Comparison of ENCODE assay signal across 20 cellular contexts in the genomic region with DNA sequence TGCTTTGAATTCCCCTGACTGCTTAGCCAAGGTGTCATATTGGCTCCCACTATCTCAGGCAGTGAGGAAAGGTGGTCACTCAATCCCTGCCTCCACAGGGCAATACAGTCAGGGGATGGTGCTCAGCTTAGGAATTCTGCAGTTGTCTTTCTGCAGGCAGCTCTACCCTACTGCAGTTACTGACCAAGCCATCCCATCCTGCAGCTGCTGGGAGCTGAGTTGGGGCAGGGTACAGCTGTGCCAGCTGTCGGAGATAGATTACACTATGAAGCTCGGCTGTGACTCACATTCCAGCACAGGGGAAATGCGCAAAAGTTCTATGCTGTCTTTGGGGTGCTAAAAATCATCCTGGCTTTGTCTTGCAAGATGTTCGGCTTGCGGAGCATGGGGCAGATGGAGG.
"Had no signal": no experiment of that assay in that cellular context is flagged by ENCODE, and none has a peak within 500 bp of the region (broad histone marks: within the 10 kb centered on the region; RNA-seq: fewer than 3 reads in every experiment).

No MANE protein-coding gene starts in this region.

- H3K4me3 Mint-ChIP-seq: activated T-helper 1 cell treated with anti-CD3 and anti-CD28 coated beads, Interleukin-12 subunit alpha, Interleukin-12 subunit beta, Interleukin-2, Interleukin-4 antibody, amounts not matched to agents 30 ng/mL and 10 ng/mL and 1 ng/mL, durations not matched to agents 14 hours and 24 hours and 36 hours; effector memory CD8-positive, alpha-beta T cell; mesothelial cell of epicardium; stimulated activated effector memory CD8-positive, alpha-beta T cell treated with anti-CD3 and anti-CD28 coated beads, Interleukin-12 subunit alpha, Interleukin-12 subunit beta, amount 100 ng/mL, for 72 hours had no signal

- DNase-seq: activated CD4-positive, alpha-beta T cell treated with anti-CD3 and anti-CD28 coated beads for 1 hour; activated gamma-delta T cell treated with Interleukin-2 at 50 U/mL for 16 hours; adrenal gland; dermis blood vessel endothelial cell; effector memory CD8-positive, alpha-beta T cell; ovary; right lobe of liver; stimulated activated CD4-positive, alpha-beta T cell treated with anti-CD3 and anti-CD28 coated beads, Interleukin-4, amount 100 ng/mL, for 24 hours; SW 1271; T-helper 2 cell; upper lobe of left lung; WERI-Rb-1 had no signal

- ATAC-seq: activated naive CD4-positive, alpha-beta T cell treated with anti-CD3 and anti-CD28 coated beads, Interleukin-2, amount 50 U/mL, for 72 hours; effector memory CD8-positive, alpha-beta T cell; left lobe of liver; right lobe of liver; stimulated activated effector memory CD8-positive, alpha-beta T cell treated with anti-CD3 and anti-CD28 coated beads, Interleukin-12 subunit alpha, Interleukin-12 subunit beta, amount 100 ng/mL, for 72 hours had no signal

- H3K27ac Mint-ChIP-seq: activated naive CD4-positive, alpha-beta T cell treated with anti-CD3 and anti-CD28 coated beads, Interleukin-2, amount 50 U/mL, for 72 hours; activated T-helper 1 cell treated with anti-CD3 and anti-CD28 coated beads, Interleukin-12 subunit alpha, Interleukin-12 subunit beta, Interleukin-2, Interleukin-4 antibody, amounts not matched to agents 30 ng/mL and 10 ng/mL and 1 ng/mL, durations not matched to agents 14 hours and 24 hours and 36 hours; effector memory CD8-positive, alpha-beta T cell; mesothelial cell of epicardium; stimulated activated effector memory CD8-positive, alpha-beta T cell treated with anti-CD3 and anti-CD28 coated beads, Interleukin-12 subunit alpha, Interleukin-12 subunit beta, amount 100 ng/mL, for 72 hours had no signal

- H3K9me3 Mint-ChIP-seq: activated naive CD4-positive, alpha-beta T cell treated with anti-CD3 and anti-CD28 coated beads, Interleukin-2, amount 50 U/mL, for 72 hours; activated T-helper 1 cell treated with anti-CD3 and anti-CD28 coated beads, Interleukin-12 subunit alpha, Interleukin-12 subunit beta, Interleukin-2, Interleukin-4 antibody, amounts not matched to agents 30 ng/mL and 10 ng/mL and 1 ng/mL, durations not matched to agents 14 hours and 24 hours and 36 hours; effector memory CD8-positive, alpha-beta T cell; mesothelial cell of epicardium; stimulated activated effector memory CD8-positive, alpha-beta T cell treated with anti-CD3 and anti-CD28 coated beads, Interleukin-12 subunit alpha, Interleukin-12 subunit beta, amount 100 ng/mL, for 72 hours had no signal

- H3K36me3 Mint-ChIP-seq: activated naive CD4-positive, alpha-beta T cell treated with anti-CD3 and anti-CD28 coated beads, Interleukin-2, amount 50 U/mL, for 72 hours; mesothelial cell of epicardium; stimulated activated effector memory CD8-positive, alpha-beta T cell treated with anti-CD3 and anti-CD28 coated beads, Interleukin-12 subunit alpha, Interleukin-12 subunit beta, amount 100 ng/mL, for 72 hours had no signal

- H3K4me1 ChIP-seq: right lobe of liver had no signal

- H3K4me3 ChIP-seq: adrenal gland, lung, ovary, right lobe of liver, thoracic aorta, upper lobe of left lung had no signal

- H3K27ac ChIP-seq: adrenal gland, epithelial cell of prostate, ovary, right lobe of liver, thoracic aorta, upper lobe of left lung, WERI-Rb-1 had no signal

- H3K27me3 ChIP-seq: ovary, right lobe of liver had no signal

- H3K36me3 ChIP-seq: adrenal gland, ovary, right lobe of liver, thoracic aorta, upper lobe of left lung, WERI-Rb-1 had no signal

- H3K9me3 ChIP-seq: adrenal gland, ovary, right lobe of liver, thoracic aorta, upper lobe of left lung had no signal
